ENCODE assay signal across 11 cellular contexts in genomic region chr17:75664099-75664549, GRCh38. TPM values are rescaled to one million over a fixed set of nuclear protein-coding genes. Genes with fewer than 3 reads are reported as not detected.
DNase-seq lines count a peak whose midpoint lies in the region; ATAC-seq and TF ChIP-seq lines count a peak whose summit lies in the region.
"Had no signal": no experiment of that assay in that cellular context is flagged by ENCODE, and none has a peak within 500 bp of the region (broad histone marks: within the 10 kb centered on the region; RNA-seq: fewer than 3 reads in every experiment).

No MANE protein-coding gene starts in this region.

- peak overlapping the region; percentile 1; the same call in 1 of the 2 replicates for H3K4me2 ChIP-seq in KMS-11

- peaks cover 21% of the 10 kb centered on the region for H3K4me1 Mint-ChIP-seq in activated T-cell treated with anti-CD3 and anti-CD28 coated beads, Interleukin-2, amount 50 U/mL, for 4 hours (ENCODE audit: low read depth)
- H3K4me1 Mint-ChIP-seq in T-cell: peaks cover 7 to 13% (median 11%) of the 10 kb centered on the region in 3 donors

- H3K27ac Mint-ChIP-seq in T-cell: no peak overlapping the region

- H3K4me1 ChIP-seq in KMS-11 (ENCODE audit: low read depth, poor library complexity, severe bottlenecking): peaks cover 31% of the 10 kb centered on the region

- POLR2A ChIA-PET in T-cell (lab: Charles Lee): interaction anchor here in 1 of 2 donors (0.7 kb wide), 1 partner anchor 25 kb away, joined by 14 read pairs; no protein-coding TSS in a partner anchor

- DNase-seq in GM10266 (ENCODE audit: extremely low spot score): peak; percentile 42
- no peak for DNase-seq in cardiac septum (ENCODE audit: low spot score)
- no peak for DNase-seq in activated T-cell treated with anti-CD3 and anti-CD28 coated beads, Interleukin-2, amount 50 U/mL, for 4 hours
- no peak for DNase-seq in T-cell
- no peak for DNase-seq in stimulated activated CD4-positive, alpha-beta T cell treated with anti-CD3 and anti-CD28 coated beads, Interleukin-4, amount 100 ng/mL, for 1 hour
- DNase-seq: activated gamma-delta T cell treated with Interleukin-2 at 50 U/mL for 16 hours, NCI-H69 had no signal

- peaks cover 19% of the 10 kb centered on the region for H3K36me3 Mint-ChIP-seq in activated T-cell treated with anti-CD3 and anti-CD28 coated beads, Interleukin-2, amount 50 U/mL, for 4 hours (ENCODE audit: insufficient read depth)
- H3K36me3 Mint-ChIP-seq in T-cell: peaks cover 29% of the 10 kb centered on the region

- intact Hi-C loops in cardiac septum (cut with DNase I): no loop called here

- no peaks in the 10 kb centered on the region for H4K20me1 ChIP-seq in KMS-11 (ENCODE audit: insufficient read depth)

- H3K4me3 Mint-ChIP-seq in activated T-cell treated with anti-CD3 and anti-CD28 coated beads, Interleukin-2, amount 50 U/mL, for 4 hours: no peak overlapping the region
- H3K4me3 Mint-ChIP-seq in T-cell: no peak overlapping the region

- H3K9me3 Mint-ChIP-seq in activated T-cell treated with anti-CD3 and anti-CD28 coated beads, Interleukin-2, amount 50 U/mL, for 4 hours: no peaks in the 10 kb centered on the region
- H3K9me3 Mint-ChIP-seq in T-cell: no peaks in the 10 kb centered on the region

- H3K27me3 Mint-ChIP-seq in activated T-cell treated with anti-CD3 and anti-CD28 coated beads, Interleukin-2, amount 50 U/mL, for 4 hours (ENCODE audit: low read depth): no peaks in the 10 kb centered on the region
- H3K27me3 Mint-ChIP-seq in T-cell: no peaks in the 10 kb centered on the region

- H2AFZ ChIP-seq in KMS-11 (ENCODE audit: low read depth): no peak overlapping the region

- no peak overlapping the region for H3K27ac ChIP-seq in KMS-11

- CTCF ChIA-PET in T-cell (lab: Charles Lee): interaction anchor here in 1 of 2 donors (0.7 kb wide), 1 partner anchor 87 kb away, joined by 5 read pairs; no protein-coding TSS in a partner anchor

- H3K4me3 ChIP-seq in KMS-11 (IDR thresholded peaks at IDR 0.05; ENCODE audit: insufficient read depth, low read depth, low read length): no peak overlapping the region

- peak; percentile 58 for ATAC-seq in GM19438 (IDR thresholded peaks at IDR 0.05; ENCODE audit: low read depth, unreplicated experiment)
- peak; percentile 56 for ATAC-seq in HG02938 (IDR thresholded peaks at IDR 0.05; ENCODE audit: unreplicated experiment)
- no peak for ATAC-seq in activated T-cell treated with anti-CD3 and anti-CD28 coated beads, Interleukin-2, amount 50 U/mL, for 4 hours
- ATAC-seq in T-cell (replicated peaks in 1 of 4): no peak

- no peaks in the 10 kb centered on the region for H3K27me3 ChIP-seq in KMS-11 (ENCODE audit: insufficient read depth, low read depth)

- H3K36me3 ChIP-seq in KMS-11 (ENCODE audit: insufficient read depth): no peaks in the 10 kb centered on the region; the same call in 1 of the 2 replicates

- TF ChIP-seq CTCF in GM10266 (IDR thresholded peaks at IDR 0.05; ENCODE audit: control insufficient read depth, insufficient read depth, low read depth, missing control alignments) (no peak), KMS-11 (conservative IDR thresholded peaks at IDR 0.05; ENCODE audit: low read depth, low read length) (no peak)

- no peak overlapping the region for H3K9ac ChIP-seq in KMS-11

- H3K79me2 ChIP-seq in KMS-11 (ENCODE audit: insufficient read depth, low read depth): peaks cover 20% of the 10 kb centered on the region

RNA-seq across cellular contexts. Expression of gene RECQL5, which starts 2.8 kb away (rescaled TPM):
- total RNA-seq in cardiac septum (11.3 TPM), T-cell (10 to 100 TPM; 38.0 to 75.0 (median 61.9) TPM)
- 10 to 100 TPM; 20.7 to 26.1 (median 21.8) TPM for total RNA-seq in activated T-cell treated with anti-CD3 and anti-CD28 coated beads, Interleukin-2, amount 50 U/mL, for 4 hours

RNA-seq across cellular contexts. Expression of gene SAP30BP, which starts 3.0 kb away (rescaled TPM):
- 47.2 TPM for total RNA-seq in cardiac septum
- 100 to 1,000 TPM; 115 to 124 (median 119) TPM for total RNA-seq in activated T-cell treated with anti-CD3 and anti-CD28 coated beads, Interleukin-2, amount 50 U/mL, for 4 hours
- total RNA-seq in T-cell: 100 to 1,000 TPM; 124 to 191 (median 128) TPM

RNA-seq across cellular contexts. Expression of gene SMIM5, which starts 30.9 kb away (rescaled TPM):
- total RNA-seq in cardiac septum (1.7 TPM), T-cell (1 to 10 TPM in 2 of 5 donors, under 1 TPM in 3; 0.35 to 2.2 (median 0.82) TPM)
- total RNA-seq in activated T-cell treated with anti-CD3 and anti-CD28 coated beads, Interleukin-2, amount 50 U/mL, for 4 hours: under 1 TPM in 1 of 3 donors, not detected in 2; 0.24 TPM
- total RNA-seq: dermis microvascular lymphatic vessel endothelial cell had no signal

RNA-seq across cellular contexts. Expression of gene ITGB4, which starts 57.1 kb away (rescaled TPM):
- total RNA-seq in cardiac septum: 5.7 TPM
- 1 to 10 TPM in 2 of 3 donors, under 1 TPM in 1; 0.63 to 2.3 (median 1.6) TPM for total RNA-seq in activated T-cell treated with anti-CD3 and anti-CD28 coated beads, Interleukin-2, amount 50 U/mL, for 4 hours
- 1 to 10 TPM in 4 of 5 donors, under 1 TPM in 1; 0.68 to 1.6 (median 1.5) TPM for total RNA-seq in T-cell

Comparison
In these comparisons a context has a peak if more than half of its experiments do, and no peak if none do; other contexts are left out.
1. ATAC-seq: peak in GM19438 (single experiment) and HG02938 (single experiment); none in activated T-cell treated with anti-CD3 and anti-CD28 coated beads, Interleukin-2, amount 50 U/mL, for 4 hours (0 of 2) and T-cell (0 of 4).